Comparison of ENCODE assay signal across 7 cellular contexts in the genomic region with DNA sequence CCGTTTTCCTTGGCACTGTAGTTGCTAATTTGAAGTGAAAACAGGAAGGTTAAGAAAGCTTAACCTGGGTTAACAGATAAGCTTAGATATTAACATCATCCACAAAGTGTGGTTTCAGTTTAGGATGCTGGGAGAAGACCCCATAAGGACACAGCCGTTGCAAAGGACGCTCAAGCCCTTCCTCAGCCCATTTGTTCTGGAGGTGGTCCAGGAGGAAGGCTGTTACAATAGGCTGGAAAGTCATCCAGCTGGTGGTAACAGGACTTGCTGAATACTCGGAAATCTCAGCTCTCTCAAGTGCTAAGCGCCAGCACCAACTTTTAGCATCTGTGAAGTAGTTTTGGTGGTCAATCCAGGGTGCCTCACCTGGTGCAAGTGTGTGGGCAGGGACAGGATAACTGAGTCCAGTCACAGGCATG. TPM values are rescaled to one million over a fixed set of nuclear protein-coding genes. Genes with fewer than 3 reads are reported as not detected.
DNase-seq lines count a peak whose midpoint lies in the region; ATAC-seq, FAIRE-seq and TF ChIP-seq lines count a peak whose summit lies in the region.

No MANE protein-coding gene starts in this region.

- in situ Hi-C loops in Panc1 (cut with HindIII; ENCODE audit: low pct_unique_long_range_greater_than_20kb, low sequenced_read_pairs): no loop called here

- H3K4me3 ChIP-seq in Panc1 (ENCODE audit: low read depth in 2 of 2, low read length in 2 of 2) (no peak overlapping the region), esophagus (ENCODE audit: low read depth in 1 of 2, low read length in 2 of 2) (no peak overlapping the region), sigmoid colon (no peak overlapping the region)

- DNase-seq in GM12892 (ENCODE audit: insufficient read length): no peak
- DNase-seq in Panc1 (ENCODE audit: low read depth, low spot score): no peak
- DNase-seq in sigmoid colon: no peak
- DNase-seq in left colon: no peak
- DNase-seq in GM12891 (ENCODE audit: insufficient read length, low spot score): no peak

- TF ChIP-seq POLR2A in GM12892 (IDR thresholded peaks at IDR 0.05; ENCODE audit: low read depth, low read length) (no peak), sigmoid colon (IDR thresholded peaks at IDR 0.05) (no peak), GM12891 (IDR thresholded peaks at IDR 0.05; ENCODE audit: low read depth, low read length) (no peak)

- 17 to 27% methylated on average over 5 of the region's 5 CpGs for WGBS in esophagus, 2 donors
- WGBS in sigmoid colon, 2 donors: 30 to 48% methylated on average over 5 of the region's 5 CpGs

- CTCF ChIA-PET in Panc1 (lab: Charles Lee): no interaction called here

- ATAC-seq in Panc1: no peak
- no peak for ATAC-seq in HG03196 (IDR thresholded peaks at IDR 0.05; ENCODE audit: unreplicated experiment)
- ATAC-seq in left colon: no peak

- intact Hi-C loops in Panc1 (cut with micrococcal nuclease; ENCODE audit: unreplicated experiment) (no loop called here), sigmoid colon (cut with DNase I) (no loop called here), left colon (cut with DNase I, micrococcal nuclease) (no loop called here)

- BruUV-seq in Panc1 (replicated peaks; lab: Mats Ljungman, UMichigan): no TSS peak

- H3K36me3 ChIP-seq in Panc1 (ENCODE audit: control insufficient read depth, insufficient read depth, low read length) (no peaks in the 10 kb centered on the region), esophagus (ENCODE audit: control insufficient read depth in 2 of 2, insufficient read depth in 2 of 2, low read length in 1 of 2) (no peaks in the 10 kb centered on the region), sigmoid colon (no peaks in the 10 kb centered on the region)

- TF ChIP-seq CTCF in Panc1 (IDR thresholded peaks at IDR 0.05) (no peak), sigmoid colon (IDR thresholded peaks at IDR 0.05) (no peak)

- no peak for TF ChIP-seq EP300 in sigmoid colon (IDR thresholded peaks at IDR 0.05)

- H3K9me3 ChIP-seq in Panc1 (ENCODE audit: control insufficient read depth, insufficient read depth, low read depth, low read length): no peaks in the 10 kb centered on the region
- no peaks in the 10 kb centered on the region for H3K9me3 ChIP-seq in esophagus (ENCODE audit: control insufficient read depth in 2 of 2, insufficient read depth in 1 of 2, low read depth in 1 of 2, low read length in 1 of 2)
- no peaks in the 10 kb centered on the region for H3K9me3 ChIP-seq in sigmoid colon

- FAIRE-seq in GM12892 (lab: Jason Lieb, UNC) (peak; percentile 66), GM12891 (lab: Jason Lieb, UNC) (no peak)

- H3K4me1 ChIP-seq in Panc1 (ENCODE audit: control insufficient read depth, insufficient read depth, low read length) (peaks cover 19% of the 10 kb centered on the region), esophagus (ENCODE audit: control insufficient read depth in 2 of 2, insufficient read depth in 2 of 2, low read length in 1 of 2) (no peaks in the 10 kb centered on the region), sigmoid colon (peaks cover 0 to under 1% (median 0%) of the 10 kb centered on the region in 4 donors)

- no peaks in the 10 kb centered on the region for H3K27me3 ChIP-seq in Panc1 (ENCODE audit: control insufficient read depth, insufficient read depth, low read length)
- no peaks in the 10 kb centered on the region for H3K27me3 ChIP-seq in esophagus (ENCODE audit: control insufficient read depth in 1 of 2, insufficient read depth in 2 of 2, low read length in 2 of 2)
- H3K27me3 ChIP-seq in sigmoid colon: no peaks in the 10 kb centered on the region

- POLR2A ChIA-PET in Panc1 (lab: Charles Lee): no interaction called here

- H3K27ac ChIP-seq in Panc1 (ENCODE audit: low read length) (peak overlapping the region; percentile 70), esophagus (ENCODE audit: low read depth in 2 of 2, low read length in 1 of 2) (peak overlapping the region; percentile 19 to 48), sigmoid colon (peak overlapping the region; percentile 14 to 42 (median 35))

TF ChIP-seq in GM12891, 5 proteins besides CTCF, POLR2A, EP300 and RAD21:
- TF ChIP-seq SPI1 (IDR thresholded peaks at IDR 0.05; ENCODE audit: low read depth, low read length) (no peak), TAF1 (IDR thresholded peaks at IDR 0.05; ENCODE audit: low read depth, low read length) (no peak), PAX5 (IDR thresholded peaks at IDR 0.05; ENCODE audit: insufficient read depth, low read length, severe bottlenecking) (no peak), POLR2AphosphoS5 (IDR thresholded peaks at IDR 0.05; ENCODE audit: low read depth, low read length) (no peak), POU2F2 (IDR thresholded peaks at IDR 0.05; ENCODE audit: low read depth, low read length) (no peak)

RNA-seq across cellular contexts. Expression of gene CHST7, which starts 14.2 kb away (rescaled TPM):
- 2.3 TPM for polyA plus RNA-seq in GM12892 (2012; ENCODE audit: missing spikeins)
- 6.1 TPM for total RNA-seq in Panc1 (2021; ENCODE audit: unreplicated experiment)
- 9.9 TPM for polyA plus RNA-seq in Panc1 (2012; ENCODE audit: insufficient read length)
- 1 to 10 TPM in 1 of 2 donors, under 1 TPM in 1; 0.43 to 1.4 TPM for polyA plus RNA-seq in esophagus
- total RNA-seq in sigmoid colon: 10 to 100 TPM in 2 of 4 donors, 1 to 10 TPM in 2; 6.6 to 15.8 (median 9.4) TPM
- polyA plus RNA-seq in sigmoid colon: 1 to 10 TPM; 1.2 to 2.1 (median 1.9) TPM
- total RNA-seq in left colon: 1 to 10 TPM; 2.5 to 3.1 TPM
- 5.2 TPM for polyA plus RNA-seq in GM12891 (2012; ENCODE audit: low read depth, missing spikeins)

RNA-seq across cellular contexts. Expression of gene ZNF674, which starts 42.5 kb away (rescaled TPM):
- 2.9 TPM for polyA plus RNA-seq in GM12892 (2012; ENCODE audit: missing spikeins)
- 7.2 TPM for total RNA-seq in Panc1 (2021; ENCODE audit: unreplicated experiment)
- polyA plus RNA-seq in Panc1 (2012; ENCODE audit: insufficient read length): 2.8 TPM
- polyA plus RNA-seq in esophagus: under 1 TPM; 0.62 to 0.86 TPM
- 1 to 10 TPM; 3.0 to 9.1 (median 5.5) TPM for total RNA-seq in sigmoid colon
- 1 to 10 TPM; 1.2 to 1.4 (median 1.3) TPM for polyA plus RNA-seq in sigmoid colon
- total RNA-seq in left colon: 1 to 10 TPM; 3.6 to 4.2 TPM
- polyA plus RNA-seq in GM12891 (2012; ENCODE audit: low read depth, missing spikeins): 1.2 TPM
